ENCODE assay signal across 8 cellular contexts in the genomic region with DNA sequence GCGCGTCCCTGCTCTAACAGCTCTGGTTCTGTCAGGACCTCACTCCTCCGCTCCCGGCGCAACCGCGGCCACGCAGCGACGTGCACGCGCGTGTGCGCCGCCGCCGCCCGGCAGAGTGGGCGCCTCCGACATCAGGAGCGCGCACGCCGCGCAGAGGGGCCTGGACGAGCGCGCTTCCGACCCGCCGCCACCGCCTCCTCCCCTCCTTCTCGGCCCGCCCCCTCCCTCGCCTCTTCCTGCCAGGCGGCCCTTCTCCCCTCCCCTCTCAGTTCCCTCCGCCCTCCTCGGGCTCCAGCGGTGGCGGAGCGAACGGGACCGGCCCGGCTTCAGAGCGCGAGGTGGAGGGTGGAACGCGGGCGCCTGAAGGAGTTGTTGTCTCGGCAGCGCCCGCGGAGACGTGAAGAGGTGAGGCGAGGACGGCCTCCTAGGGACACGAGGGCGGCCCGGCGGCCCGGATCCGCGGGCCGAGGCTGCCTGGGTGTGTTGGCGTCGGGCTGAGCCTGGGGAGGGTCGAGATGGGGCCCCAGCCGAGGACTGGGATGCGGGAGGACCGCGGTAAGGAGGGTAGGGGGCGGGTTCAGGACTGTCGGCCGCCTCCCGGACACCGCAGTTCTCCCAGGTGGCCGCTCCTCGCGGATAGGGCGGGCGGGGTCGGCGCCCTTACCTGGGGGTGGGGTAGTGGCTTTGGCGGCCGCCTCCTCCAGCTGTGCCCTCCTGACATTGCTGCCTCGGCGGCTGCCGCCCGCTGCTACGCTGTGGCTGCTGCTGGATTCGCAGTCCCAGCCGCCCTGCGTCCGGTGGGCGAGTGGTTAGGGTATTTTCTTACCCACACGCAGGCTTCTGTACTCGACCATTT. TPM values are rescaled to one million over a fixed set of nuclear protein-coding genes. Genes with fewer than 3 reads are reported as not detected.
DNase-seq lines count a peak whose midpoint lies in the region; ATAC-seq, FAIRE-seq and TF ChIP-seq lines count a peak whose summit lies in the region.

A gene (plus strand): TSS at position 268 of the 856 bp plus-strand sequence.

- H3K27me3 ChIP-seq in pancreas = no peaks in the 10 kb centered on the region
- no peaks in the 10 kb centered on the region for H3K27me3 ChIP-seq in thyroid gland

- peak within 1 kb of the TSS; percentile 95 for H3K4me3 Mint-ChIP-seq in activated naive CD8-positive, alpha-beta T cell treated with anti-CD3 and anti-CD28 coated beads, Interleukin-2, amount 50 U/mL, for 24 hours

- peaks cover 4 to 6% (median 6%) of the 10 kb centered on the region in 3 donors for H3K4me1 ChIP-seq in pancreas
- peaks cover 11 to 16% of the 10 kb centered on the region in 2 donors for H3K4me1 ChIP-seq in thyroid gland

- H3K9me3 ChIP-seq in pancreas = no peaks in the 10 kb centered on the region
- H3K9me3 ChIP-seq in thyroid gland = no peaks in the 10 kb centered on the region

- no peak for FAIRE-seq in pancreas (lab: Jason Lieb, UNC)

- DNase-seq in GM12865 (ENCODE audit: low read depth) = peak; percentile 98
- DNase-seq in NCI-H1417 treated with DMSO at 0.1 percent for 48 hours (lab: John Stamatoyannopoulos, UW) = peak; percentile 71
- DNase-seq in SW480 (ENCODE audit: low spot score) = peak; percentile 92
- DNase-seq in activated naive CD8-positive, alpha-beta T cell treated with anti-CD3 and anti-CD28 coated beads, Interleukin-2, amount 50 U/mL, for 24 hours = peak; percentile 92
- peak; percentile 96 for DNase-seq in Right ventricle myocardium superior
- peak; percentile 94 to 97 (median 96) for DNase-seq in pancreas
- peak; percentile 95 for DNase-seq in thyroid gland

- TF ChIP-seq CTCF in GM12865 (IDR thresholded peaks at IDR 0.05; ENCODE audit: insufficient read depth, low read depth, low read length, missing control alignments) (no peak), pancreas (IDR thresholded peaks at IDR 0.05) (no peak), thyroid gland (IDR thresholded peaks at IDR 0.05) (no peak)

- no peaks in the 10 kb centered on the region for H3K36me3 ChIP-seq in pancreas
- no peaks in the 10 kb centered on the region for H3K36me3 ChIP-seq in thyroid gland

- no peaks in the 10 kb centered on the region for H3K27me3 Mint-ChIP-seq in activated naive CD8-positive, alpha-beta T cell treated with anti-CD3 and anti-CD28 coated beads, Interleukin-2, amount 50 U/mL, for 24 hours

- peak within 1 kb of the TSS; percentile 85 to 92 (median 88) for H3K27ac ChIP-seq in pancreas
- peak within 1 kb of the TSS; percentile 88 to 95 (median 94) for H3K27ac ChIP-seq in thyroid gland

- peaks cover 64% of the 10 kb centered on the region for H3K4me1 Mint-ChIP-seq in activated naive CD8-positive, alpha-beta T cell treated with anti-CD3 and anti-CD28 coated beads, Interleukin-2, amount 50 U/mL, for 24 hours

- no peaks in the 10 kb centered on the region for H3K9me3 Mint-ChIP-seq in activated naive CD8-positive, alpha-beta T cell treated with anti-CD3 and anti-CD28 coated beads, Interleukin-2, amount 50 U/mL, for 24 hours

- ATAC-seq in HG02763 (IDR thresholded peaks at IDR 0.05; ENCODE audit: unreplicated experiment) (peak; percentile 63), Right ventricle myocardium superior (ENCODE audit: poor library complexity) (peak; percentile 98), pancreas (peak; percentile 93 to 98 (median 96))
- ATAC-seq in activated naive CD8-positive, alpha-beta T cell treated with anti-CD3 and anti-CD28 coated beads, Interleukin-2, amount 50 U/mL, for 24 hours = peak; percentile 81

- TF ChIP-seq POLR2A in thyroid gland (IDR thresholded peaks at IDR 0.05) = peak; percentile 81 to 90

- intact Hi-C loops in Right ventricle myocardium superior (cut with DNase I) (no loop called here), pancreas (cut with DNase I) (no loop called here), thyroid gland (cut with DNase I) (no loop called here)

- H3K4me3 ChIP-seq in GM12865 (ENCODE audit: low read depth, low read length) = peak within 1 kb of the TSS; percentile 80
- H3K4me3 ChIP-seq in pancreas = peak within 1 kb of the TSS; percentile 63 to 93 (median 86)
- H3K4me3 ChIP-seq in thyroid gland (replicated peaks in 1 of 3) = peak within 1 kb of the TSS; percentile 80 to 82 (median 81)

- peak within 1 kb of the TSS; percentile 93 for H3K27ac Mint-ChIP-seq in activated naive CD8-positive, alpha-beta T cell treated with anti-CD3 and anti-CD28 coated beads, Interleukin-2, amount 50 U/mL, for 24 hours

- WGBS in pancreas, 2 donors = 0% methylated on average over 72 to 97 of the region's 97 CpGs
- WGBS in thyroid gland, 2 donors = 1% methylated on average over 27 to 49 of the region's 97 CpGs

- peaks cover 3% of the 10 kb centered on the region for H3K36me3 Mint-ChIP-seq in activated naive CD8-positive, alpha-beta T cell treated with anti-CD3 and anti-CD28 coated beads, Interleukin-2, amount 50 U/mL, for 24 hours (ENCODE audit: low read depth)

RNA-seq across cellular contexts. Expression of the gene that starts here (rescaled TPM):
- total RNA-seq in Right ventricle myocardium superior (53.6 TPM), pancreas (10 to 100 TPM; 34.6 to 64.8 (median 40.5) TPM), thyroid gland (100 to 1,000 TPM in 1 of 4 donors, 10 to 100 TPM in 3; 70.5 to 100 (median 92.6) TPM)
- polyA plus RNA-seq in pancreas = 10 to 100 TPM; 13.9 to 18.0 TPM

Comparison
In these comparisons a context has a peak if more than half of its experiments do, and no peak if none do; other contexts are left out.
1. Peak in every context shown above with its lines: DNase-seq, ATAC-seq, H3K4me3 ChIP-seq and H3K27ac ChIP-seq.